ENCODE assay signal across 18 cellular contexts in genomic region chr22:32677876-32678275, GRCh38.
A peak's percentile ranks its signal among the peaks of the same experiment; 100 is the strongest.
DNase-seq lines count a peak whose midpoint lies in the region; ATAC-seq, FAIRE-seq and TF ChIP-seq lines count a peak whose summit lies in the region.
"Had no signal": no experiment of that assay in that cellular context is flagged by ENCODE, and none has a peak within 500 bp of the region (broad histone marks: within the 10 kb centered on the region; RNA-seq: fewer than 3 reads in every experiment).

No MANE protein-coding gene starts in this region.

- no peak overlapping the region for H3K56ac ChIP-seq in IMR-90 (ENCODE audit: extremely low read depth, insufficient read depth, low read length)

- H2BK15ac ChIP-seq in IMR-90 (ENCODE audit: low read depth, low read length): no peak overlapping the region

- no peak for TF ChIP-seq POLR2A in IMR-90 (IDR thresholded peaks at IDR 0.05; ENCODE audit: low read depth, low read length)

- H3K27me3 Mint-ChIP-seq in activated CD4-positive, alpha-beta T cell treated with anti-CD3 and anti-CD28 coated beads for 36 hours: peaks cover 12% of the 10 kb centered on the region
- H3K27me3 Mint-ChIP-seq in activated CD8-positive, alpha-beta T cell treated with anti-CD3 and anti-CD28 coated beads, Interleukin-2, amount 10 ng/mL, durations not matched to agents 7 days and 5 days (ENCODE audit: low read depth): peaks cover 9% of the 10 kb centered on the region

- no peak overlapping the region for H2BK5ac ChIP-seq in IMR-90 (ENCODE audit: low read depth, low read length, poor library complexity, severe bottlenecking)

- H3K9me3 ChIP-seq in IMR-90 (ENCODE audit: control insufficient read depth, insufficient read depth, low read length): no peaks in the 10 kb centered on the region
- no peaks in the 10 kb centered on the region for H3K9me3 ChIP-seq in mucosa of descending colon
- H3K9me3 ChIP-seq: Caco-2 had no signal

- H2AK5ac ChIP-seq in IMR-90 (ENCODE audit: low read depth, low read length): 0 out of 2 replicates have a peak overlapping the region, but pooled peaks have one; percentile 10

- H3K9me1 ChIP-seq in IMR-90 (ENCODE audit: insufficient read depth, low read length): no peaks in the 10 kb centered on the region

- no peak overlapping the region for H3K4me3 Mint-ChIP-seq in activated CD4-positive, alpha-beta T cell treated with anti-CD3 and anti-CD28 coated beads for 36 hours
- H3K4me3 Mint-ChIP-seq in activated CD8-positive, alpha-beta T cell treated with anti-CD3 and anti-CD28 coated beads, Interleukin-2, amount 10 ng/mL, durations not matched to agents 7 days and 5 days: no peak overlapping the region
- H3K4me3 Mint-ChIP-seq: CD4-positive, alpha-beta memory T cell had no signal

- H3K36me3 Mint-ChIP-seq in activated CD4-positive, alpha-beta T cell treated with anti-CD3 and anti-CD28 coated beads for 36 hours (ENCODE audit: low read depth): no peaks in the 10 kb centered on the region
- H3K36me3 Mint-ChIP-seq in activated CD8-positive, alpha-beta T cell treated with anti-CD3 and anti-CD28 coated beads, Interleukin-2, amount 10 ng/mL, durations not matched to agents 7 days and 5 days (ENCODE audit: low read depth): no peaks in the 10 kb centered on the region
- H3K36me3 Mint-ChIP-seq: CD4-positive, alpha-beta memory T cell had no signal

- H3K27ac Mint-ChIP-seq in activated CD4-positive, alpha-beta T cell treated with anti-CD3 and anti-CD28 coated beads for 36 hours: no peak overlapping the region
- no peak overlapping the region for H3K27ac Mint-ChIP-seq in activated CD8-positive, alpha-beta T cell treated with anti-CD3 and anti-CD28 coated beads, Interleukin-2, amount 10 ng/mL, durations not matched to agents 7 days and 5 days
- H3K27ac Mint-ChIP-seq: CD4-positive, alpha-beta memory T cell had no signal

- H2AFZ ChIP-seq in IMR-90 (replicated peaks; ENCODE audit: low read length, poor library complexity): no peak overlapping the region
- H2AFZ ChIP-seq: GM23248 had no signal

- peak; percentile 92 for FAIRE-seq in bronchial epithelial cell (lab: Jason Lieb, UNC)
- FAIRE-seq: G401.6, GM12892, H1 had no signal

- H3K9me3 Mint-ChIP-seq in activated CD4-positive, alpha-beta T cell treated with anti-CD3 and anti-CD28 coated beads for 36 hours (ENCODE audit: low read depth): no peaks in the 10 kb centered on the region
- no peaks in the 10 kb centered on the region for H3K9me3 Mint-ChIP-seq in activated CD8-positive, alpha-beta T cell treated with anti-CD3 and anti-CD28 coated beads, Interleukin-2, amount 10 ng/mL, durations not matched to agents 7 days and 5 days (ENCODE audit: insufficient read depth)

- H3K23ac ChIP-seq in IMR-90 (ENCODE audit: low read depth, low read length): no peak overlapping the region

- no peak overlapping the region for H3K14ac ChIP-seq in IMR-90 (replicated peaks; ENCODE audit: low read depth, low read length)

- H3K4me1 Mint-ChIP-seq in activated CD4-positive, alpha-beta T cell treated with anti-CD3 and anti-CD28 coated beads for 36 hours: no peaks in the 10 kb centered on the region
- H3K4me1 Mint-ChIP-seq in activated CD8-positive, alpha-beta T cell treated with anti-CD3 and anti-CD28 coated beads, Interleukin-2, amount 10 ng/mL, durations not matched to agents 7 days and 5 days (ENCODE audit: low read depth): peaks cover 2% of the 10 kb centered on the region
- H3K4me1 Mint-ChIP-seq: CD4-positive, alpha-beta memory T cell had no signal

- ATAC-seq in IMR-90 (ENCODE audit: low read depth) (no peak), mucosa of descending colon (peak; percentile 29)
- ATAC-seq in activated CD4-positive, alpha-beta T cell treated with anti-CD3 and anti-CD28 coated beads for 36 hours: no peak
- no peak for ATAC-seq in activated CD8-positive, alpha-beta T cell treated with anti-CD3 and anti-CD28 coated beads, Interleukin-2, amount 10 ng/mL, durations not matched to agents 7 days and 5 days

- CTCF ChIA-PET in IMR-90 (lab: Yijun Ruan, JAX): interaction anchor here (1.3 kb wide), 1 partner anchor 12 kb away, joined by 3 read pairs; no protein-coding TSS in a partner anchor
- CTCF ChIA-PET in activated CD4-positive, alpha-beta T cell treated with anti-CD3 and anti-CD28 coated beads for 36 hours (lab: Charles Lee): no interaction called here
- CTCF ChIA-PET in activated CD8-positive, alpha-beta T cell treated with anti-CD3 and anti-CD28 coated beads, Interleukin-2, amount 10 ng/mL, durations not matched to agents 7 days and 5 days (lab: Charles Lee): no interaction called here

- no peak overlapping the region for H2BK120ac ChIP-seq in IMR-90 (ENCODE audit: low read depth, low read length)

- in situ Hi-C loops in IMR-90 (cut with MboI; ENCODE audit: low sequenced_read_pairs): no loop called here

- POLR2A ChIA-PET in IMR-90 (lab: Charles Lee; ENCODE audit: unreplicated experiment): no interaction called here
- POLR2A ChIA-PET in activated CD4-positive, alpha-beta T cell treated with anti-CD3 and anti-CD28 coated beads for 36 hours (lab: Charles Lee): no interaction called here
- POLR2A ChIA-PET in activated CD8-positive, alpha-beta T cell treated with anti-CD3 and anti-CD28 coated beads, Interleukin-2, amount 10 ng/mL, durations not matched to agents 7 days and 5 days (lab: Charles Lee): no interaction called here

- H3K36me3 ChIP-seq in IMR-90 (ENCODE audit: control insufficient read depth, insufficient read depth, low read length) (no peaks in the 10 kb centered on the region), bronchial epithelial cell (ENCODE audit: control insufficient read depth, insufficient read depth, low read length) (no peaks in the 10 kb centered on the region), mucosa of descending colon (ENCODE audit: low read depth) (no peaks in the 10 kb centered on the region)

- no peaks in the 10 kb centered on the region for H4K20me1 ChIP-seq in IMR-90 (ENCODE audit: insufficient read depth, low read length)

- DNase-seq in IMR-90 (no peak), NCI-H226 (peak; percentile 14), bronchial epithelial cell (ENCODE audit: low read depth) (peak; percentile 55), mucosa of descending colon (no peak), NCI-H187 treated with DMSO at 0.1 percent for 48 hours (lab: John Stamatoyannopoulos, UW) (no peak)
- no peak for DNase-seq in activated CD4-positive, alpha-beta T cell treated with anti-CD3 and anti-CD28 coated beads for 36 hours
- DNase-seq in activated CD8-positive, alpha-beta T cell treated with anti-CD3 and anti-CD28 coated beads, Interleukin-2, amount 10 ng/mL, durations not matched to agents 7 days and 5 days: no peak
- DNase-seq: C1 segment of cervical spinal cord; Caco-2; CD4-positive, alpha-beta memory T cell; DMS153; DND-41; GM23248; H7; HCEC 1CT had no signal

- BruUV-seq in IMR-90 (replicated peaks; lab: Mats Ljungman, UMichigan): no TSS peak

- no peak overlapping the region for H4K8ac ChIP-seq in IMR-90 (ENCODE audit: low read depth in 2 of 2, low read length in 2 of 2)

- no peak overlapping the region for H3K4ac ChIP-seq in IMR-90 (ENCODE audit: low read depth, low read length)

- TF ChIP-seq CTCF in IMR-90 (conservative IDR thresholded peaks at IDR 0.05; ENCODE audit: low read depth, low read length) (no peak), bronchial epithelial cell (IDR thresholded peaks at IDR 0.05; ENCODE audit: insufficient read depth, low read length, severe bottlenecking) (no peak), mucosa of descending colon (IDR thresholded peaks at IDR 0.05) (no peak)

- dilution Hi-C loops in IMR-90 (cut with HindIII; ENCODE audit: low sequenced_read_pairs, unreplicated experiment): no loop called here

- H3K9ac ChIP-seq in IMR-90 (ENCODE audit: low read depth, low read length): no peak overlapping the region
- H3K9ac ChIP-seq: GM23248 had no signal

- H3K27ac ChIP-seq in IMR-90 (ENCODE audit: insufficient read depth, low read length): no peak overlapping the region
- H3K27ac ChIP-seq: GM23248 had no signal

- H3K27me3 ChIP-seq in IMR-90 (ENCODE audit: control insufficient read depth, insufficient read depth, low read length) (peaks cover 2% of the 10 kb centered on the region; the same call in 1 of the 2 replicates), bronchial epithelial cell (ENCODE audit: control insufficient read depth, insufficient read depth, low read length) (no peaks in the 10 kb centered on the region)

- intact Hi-C loops in IMR-90 (cut with micrococcal nuclease): no loop called here
- intact Hi-C loops in mucosa of descending colon (cut with DNase I, micrococcal nuclease): no loop called here
- intact Hi-C loops in activated CD4-positive, alpha-beta T cell treated with anti-CD3 and anti-CD28 coated beads for 36 hours (cut with DNase I, micrococcal nuclease): no loop called here

- no peaks in the 10 kb centered on the region for H3K79me1 ChIP-seq in IMR-90 (ENCODE audit: low read depth in 1 of 2, low read length in 2 of 2)

- H4K5ac ChIP-seq in IMR-90 (ENCODE audit: low read depth, low read length): no peak overlapping the region

- H3K18ac ChIP-seq in IMR-90 (ENCODE audit: low read depth, low read length): no peak overlapping the region

- 89% methylated on average over 1 of the region's 1 CpG; no CpG with 5 or more reads in 1 of the 2 experiments for WGBS in IMR-90 (ENCODE audit: extremely low coverage in 2 of 2, insufficient read length in 1 of 2), 2 experiments

- no peak overlapping the region for H2AK9ac ChIP-seq in IMR-90 (replicated peaks; ENCODE audit: low read depth, low read length, poor library complexity)

- no peak overlapping the region for H3K4me2 ChIP-seq in IMR-90 (ENCODE audit: low read depth, low read length)

- H3K4me1 ChIP-seq in IMR-90 (ENCODE audit: control insufficient read depth, insufficient read depth, low read length) (peaks cover 7% of the 10 kb centered on the region), mucosa of descending colon (ENCODE audit: low read depth) (no peaks in the 10 kb centered on the region)

- H3K4me3 ChIP-seq in IMR-90 (ENCODE audit: insufficient read depth, low read depth, low read length): no peak overlapping the region
- H3K4me3 ChIP-seq in bronchial epithelial cell (ENCODE audit: low read depth, low read length): no peak overlapping the region
- no peak overlapping the region for H3K4me3 ChIP-seq in mucosa of descending colon
- H3K4me3 ChIP-seq: GM23248 had no signal

- TF ChIP-seq RAD21 in IMR-90 (IDR thresholded peaks at IDR 0.05; ENCODE audit: low read length): no peak

- no peak overlapping the region for H2BK20ac ChIP-seq in IMR-90 (ENCODE audit: low read depth, low read length)

- H4K91ac ChIP-seq in IMR-90 (ENCODE audit: insufficient read depth, low read depth, low read length): no peak overlapping the region

TF ChIP-seq in IMR-90, 13 proteins besides CTCF, POLR2A, EP300 and RAD21 (continues in another document):
- TF ChIP-seq SMC3 (IDR thresholded peaks at IDR 0.05; ENCODE audit: low read depth, low read length) (no peak), FOS (IDR thresholded peaks at IDR 0.05; ENCODE audit: low read depth, low read length) (no peak), MAZ (IDR thresholded peaks at IDR 0.05; ENCODE audit: borderline replicate concordance, low read depth, low read length) (no peak), MXI1 (IDR thresholded peaks at IDR 0.05; ENCODE audit: borderline replicate concordance, low read depth, low read length) (no peak), RCOR1 (IDR thresholded peaks at IDR 0.05; ENCODE audit: insufficient replicate concordance, low read length) (no peak), NFE2L2 (IDR thresholded peaks at IDR 0.05; ENCODE audit: low read depth, low read length) (no peak), BHLHE40 (IDR thresholded peaks at IDR 0.05; ENCODE audit: low read depth, low read length) (no peak)

Comparison
In these comparisons a context has a peak if more than half of its experiments do, and no peak if none do; other contexts are left out.
1. DNase-seq: peak in NCI-H226 (single experiment) and bronchial epithelial cell (single experiment); none in IMR-90 (single experiment), mucosa of descending colon (0 of 3), activated CD4-positive, alpha-beta T cell treated with anti-CD3 and anti-CD28 coated beads for 36 hours (single experiment), activated CD8-positive, alpha-beta T cell treated with anti-CD3 and anti-CD28 coated beads, Interleukin-2, amount 10 ng/mL, durations not matched to agents 7 days and 5 days (single experiment) and NCI-H187 treated with DMSO at 0.1 percent for 48 hours (single experiment).